Comparison of ENCODE assay signal across 1 cellular context in genomic region chr11:77086521-77087472, GRCh38.
TF ChIP-seq lines count a peak whose summit lies in the region.

No MANE protein-coding gene starts in this region.

TF ChIP-seq in HepG2, 621 proteins besides CTCF, POLR2A, EP300 and RAD21 (continued from another document and continues in another):
- TF ChIP-seq, protein P1, sequence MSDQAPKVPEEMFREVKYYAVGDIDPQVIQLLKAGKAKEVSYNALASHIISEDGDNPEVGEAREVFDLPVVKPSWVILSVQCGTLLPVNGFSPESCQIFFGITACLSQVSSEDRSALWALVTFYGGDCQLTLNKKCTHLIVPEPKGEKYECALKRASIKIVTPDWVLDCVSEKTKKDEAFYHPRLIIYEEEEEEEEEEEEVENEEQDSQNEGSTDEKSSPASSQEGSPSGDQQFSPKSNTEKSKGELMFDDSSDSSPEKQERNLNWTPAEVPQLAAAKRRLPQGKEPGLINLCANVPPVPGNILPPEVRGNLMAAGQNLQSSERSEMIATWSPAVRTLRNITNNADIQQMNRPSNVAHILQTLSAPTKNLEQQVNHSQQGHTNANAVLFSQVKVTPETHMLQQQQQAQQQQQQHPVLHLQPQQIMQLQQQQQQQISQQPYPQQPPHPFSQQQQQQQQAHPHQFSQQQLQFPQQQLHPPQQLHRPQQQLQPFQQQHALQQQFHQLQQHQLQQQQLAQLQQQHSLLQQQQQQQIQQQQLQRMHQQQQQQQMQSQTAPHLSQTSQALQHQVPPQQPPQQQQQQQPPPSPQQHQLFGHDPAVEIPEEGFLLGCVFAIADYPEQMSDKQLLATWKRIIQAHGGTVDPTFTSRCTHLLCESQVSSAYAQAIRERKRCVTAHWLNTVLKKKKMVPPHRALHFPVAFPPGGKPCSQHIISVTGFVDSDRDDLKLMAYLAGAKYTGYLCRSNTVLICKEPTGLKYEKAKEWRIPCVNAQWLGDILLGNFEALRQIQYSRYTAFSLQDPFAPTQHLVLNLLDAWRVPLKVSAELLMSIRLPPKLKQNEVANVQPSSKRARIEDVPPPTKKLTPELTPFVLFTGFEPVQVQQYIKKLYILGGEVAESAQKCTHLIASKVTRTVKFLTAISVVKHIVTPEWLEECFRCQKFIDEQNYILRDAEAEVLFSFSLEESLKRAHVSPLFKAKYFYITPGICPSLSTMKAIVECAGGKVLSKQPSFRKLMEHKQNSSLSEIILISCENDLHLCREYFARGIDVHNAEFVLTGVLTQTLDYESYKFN (CRISPR knock-in tag; conservative IDR thresholded peaks at IDR 0.05): peak; percentile 47; the same call in 1 of the 2 replicates
- TF ChIP-seq SAP130 (CRISPR knock-in tag; IDR thresholded peaks at IDR 0.05; ENCODE audit: low read depth): peak; percentile 49; the same call in 1 of the 2 replicates
- TF ChIP-seq ZFP37 (CRISPR knock-in tag; IDR thresholded peaks at IDR 0.05; ENCODE audit: borderline replicate concordance): no peak
- no peak for TF ChIP-seq MXI1 (IDR thresholded peaks at IDR 0.05; ENCODE audit: borderline replicate concordance, low read depth, low read length)
- TF ChIP-seq HINFP (CRISPR knock-in tag; IDR thresholded peaks at IDR 0.05; ENCODE audit: low read depth): no peak
- TF ChIP-seq ZNF552 (CRISPR knock-in tag; IDR thresholded peaks at IDR 0.05; ENCODE audit: borderline replicate concordance): no peak
- no peak for TF ChIP-seq ZNF709 (CRISPR knock-in tag; IDR thresholded peaks at IDR 0.05)
- TF ChIP-seq, protein P2, sequence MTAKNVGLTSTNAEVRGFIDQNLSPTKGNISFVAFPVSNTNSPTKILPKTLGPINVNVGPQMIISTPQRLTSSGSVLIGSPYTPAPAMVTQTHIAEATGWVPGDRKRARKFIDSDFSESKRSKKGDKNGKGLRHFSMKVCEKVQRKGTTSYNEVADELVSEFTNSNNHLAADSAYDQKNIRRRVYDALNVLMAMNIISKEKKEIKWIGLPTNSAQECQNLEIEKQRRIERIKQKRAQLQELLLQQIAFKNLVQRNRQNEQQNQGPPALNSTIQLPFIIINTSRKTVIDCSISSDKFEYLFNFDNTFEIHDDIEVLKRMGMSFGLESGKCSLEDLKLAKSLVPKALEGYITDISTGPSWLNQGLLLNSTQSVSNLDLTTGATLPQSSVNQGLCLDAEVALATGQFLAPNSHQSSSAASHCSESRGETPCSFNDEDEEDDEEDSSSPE (CRISPR knock-in tag; IDR thresholded peaks at IDR 0.05): peak; percentile 44; the same call in 1 of the 2 replicates
- TF ChIP-seq ZNF263 (CRISPR knock-in tag; IDR thresholded peaks at IDR 0.05): peak; percentile 90
- no peak for TF ChIP-seq BRF2 (CRISPR knock-in tag; IDR thresholded peaks at IDR 0.05)
- TF ChIP-seq ZNF784 (CRISPR knock-in tag; IDR thresholded peaks at IDR 0.05; ENCODE audit: borderline replicate concordance): no peak
- TF ChIP-seq ZNF775 (CRISPR knock-in tag; IDR thresholded peaks at IDR 0.05; ENCODE audit: borderline replicate concordance): no peak
- TF ChIP-seq ZBTB39 (CRISPR knock-in tag; IDR thresholded peaks at IDR 0.05): no peak
- no peak for TF ChIP-seq ZNF235 (CRISPR knock-in tag; IDR thresholded peaks at IDR 0.05; ENCODE audit: borderline replicate concordance)
- TF ChIP-seq SYNCRIP (IDR thresholded peaks at IDR 0.05; ENCODE audit: insufficient read depth, low read depth, low read length): no peak
- TF ChIP-seq HNRNPH1 (optimal IDR thresholded peaks at IDR 0.05; ENCODE audit: low read depth, low read length): no peak
- peak; percentile 43; the same call in 1 of the 2 replicates for TF ChIP-seq IKZF5 (CRISPR knock-in tag; IDR thresholded peaks at IDR 0.05)
- peak; percentile 47 for TF ChIP-seq FOXO1 (CRISPR knock-in tag; IDR thresholded peaks at IDR 0.05)
- peak; percentile 79 for TF ChIP-seq ZEB1 (IDR thresholded peaks at IDR 0.05; ENCODE audit: insufficient replicate concordance, low read depth)
- no peak for TF ChIP-seq CSRNP2 (CRISPR knock-in tag; conservative IDR thresholded peaks at IDR 0.05; ENCODE audit: low read depth)
- no peak for TF ChIP-seq ZSCAN5A (CRISPR knock-in tag; IDR thresholded peaks at IDR 0.05; ENCODE audit: borderline replicate concordance)
- TF ChIP-seq ZNF20 (CRISPR knock-in tag; IDR thresholded peaks at IDR 0.05): no peak
- TF ChIP-seq EHMT2 (IDR thresholded peaks at IDR 0.05; ENCODE audit: borderline replicate concordance, low read depth, low read length): no peak
- TF ChIP-seq FOXA1 (IDR thresholded peaks at IDR 0.05): no peak
- peak; percentile 50; the same call in 1 of the 2 replicates for TF ChIP-seq FOXA1 (CRISPR knock-in tag; IDR thresholded peaks at IDR 0.05)
- TF ChIP-seq CCAR2 (optimal IDR thresholded peaks at IDR 0.05; ENCODE audit: low read depth, low read length): no peak
- TF ChIP-seq KLF15 (CRISPR knock-in tag; IDR thresholded peaks at IDR 0.05; ENCODE audit: borderline replicate concordance): no peak
- no peak for TF ChIP-seq ZNF253 (CRISPR knock-in tag; IDR thresholded peaks at IDR 0.05; ENCODE audit: borderline replicate concordance)
- no peak for TF ChIP-seq ZNF569 (CRISPR knock-in tag; IDR thresholded peaks at IDR 0.05; ENCODE audit: borderline replicate concordance)
- no peak for TF ChIP-seq HOMEZ (CRISPR knock-in tag; IDR thresholded peaks at IDR 0.05; ENCODE audit: low read depth)
- no peak for TF ChIP-seq ZNF10 (CRISPR knock-in tag; IDR thresholded peaks at IDR 0.05; ENCODE audit: borderline replicate concordance, low read depth)
- no peak for TF ChIP-seq NBN (conservative IDR thresholded peaks at IDR 0.05)
- no peak for TF ChIP-seq ZNF619 (CRISPR knock-in tag; IDR thresholded peaks at IDR 0.05)
- TF ChIP-seq HIVEP1 (CRISPR knock-in tag; IDR thresholded peaks at IDR 0.05): 0 out of 2 replicates have a peak, but pooled peaks have one; percentile 31
- no peak for TF ChIP-seq POLR2AphosphoS2 (IDR thresholded peaks at IDR 0.05; ENCODE audit: low read depth, low read length)
- no peak for TF ChIP-seq ZNF17 (CRISPR knock-in tag; IDR thresholded peaks at IDR 0.05)
- TF ChIP-seq ZNF430 (CRISPR knock-in tag; IDR thresholded peaks at IDR 0.05): no peak
- peak; percentile 72 for TF ChIP-seq ELF3 (CRISPR knock-in tag; IDR thresholded peaks at IDR 0.05)
- TF ChIP-seq, protein P3, sequence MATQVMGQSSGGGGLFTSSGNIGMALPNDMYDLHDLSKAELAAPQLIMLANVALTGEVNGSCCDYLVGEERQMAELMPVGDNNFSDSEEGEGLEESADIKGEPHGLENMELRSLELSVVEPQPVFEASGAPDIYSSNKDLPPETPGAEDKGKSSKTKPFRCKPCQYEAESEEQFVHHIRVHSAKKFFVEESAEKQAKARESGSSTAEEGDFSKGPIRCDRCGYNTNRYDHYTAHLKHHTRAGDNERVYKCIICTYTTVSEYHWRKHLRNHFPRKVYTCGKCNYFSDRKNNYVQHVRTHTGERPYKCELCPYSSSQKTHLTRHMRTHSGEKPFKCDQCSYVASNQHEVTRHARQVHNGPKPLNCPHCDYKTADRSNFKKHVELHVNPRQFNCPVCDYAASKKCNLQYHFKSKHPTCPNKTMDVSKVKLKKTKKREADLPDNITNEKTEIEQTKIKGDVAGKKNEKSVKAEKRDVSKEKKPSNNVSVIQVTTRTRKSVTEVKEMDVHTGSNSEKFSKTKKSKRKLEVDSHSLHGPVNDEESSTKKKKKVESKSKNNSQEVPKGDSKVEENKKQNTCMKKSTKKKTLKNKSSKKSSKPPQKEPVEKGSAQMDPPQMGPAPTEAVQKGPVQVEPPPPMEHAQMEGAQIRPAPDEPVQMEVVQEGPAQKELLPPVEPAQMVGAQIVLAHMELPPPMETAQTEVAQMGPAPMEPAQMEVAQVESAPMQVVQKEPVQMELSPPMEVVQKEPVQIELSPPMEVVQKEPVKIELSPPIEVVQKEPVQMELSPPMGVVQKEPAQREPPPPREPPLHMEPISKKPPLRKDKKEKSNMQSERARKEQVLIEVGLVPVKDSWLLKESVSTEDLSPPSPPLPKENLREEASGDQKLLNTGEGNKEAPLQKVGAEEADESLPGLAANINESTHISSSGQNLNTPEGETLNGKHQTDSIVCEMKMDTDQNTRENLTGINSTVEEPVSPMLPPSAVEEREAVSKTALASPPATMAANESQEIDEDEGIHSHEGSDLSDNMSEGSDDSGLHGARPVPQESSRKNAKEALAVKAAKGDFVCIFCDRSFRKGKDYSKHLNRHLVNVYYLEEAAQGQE (IDR thresholded peaks at IDR 0.05; ENCODE audit: borderline replicate concordance in 1 of 2, low read depth in 1 of 2, low read length in 2 of 2): no peak
- TF ChIP-seq GABPA (IDR thresholded peaks at IDR 0.05; ENCODE audit: low read depth, low read length): no peak
- TF ChIP-seq GABPA (CRISPR knock-in tag; IDR thresholded peaks at IDR 0.05; ENCODE audit: low read depth): no peak
